ENCODE assay signal across 21 cellular contexts in genomic region chr16:14511798-14512131, GRCh38.
DNase-seq lines count a peak whose midpoint lies in the region; ATAC-seq, FAIRE-seq and TF ChIP-seq lines count a peak whose summit lies in the region.
"Had no signal": no experiment of that assay in that cellular context is flagged by ENCODE, and none has a peak within 500 bp of the region (broad histone marks: within the 10 kb centered on the region; RNA-seq: fewer than 3 reads in every experiment).

No MANE protein-coding gene starts in this region.

- H3K36me3 Mint-ChIP-seq in HFFc6 (ENCODE audit: low read depth) = peaks cover 4% of the 10 kb centered on the region; the same call in 1 of the 2 replicates

- WGBS in right cardiac atrium = 99% methylated on average over 1 of the region's 1 CpG

- H3K4me3 ChIP-seq in brain microvascular endothelial cell (ENCODE audit: low read depth, low read length) (no peak overlapping the region), keratinocyte (ENCODE audit: control insufficient read depth in 2 of 3, extremely low read depth in 1 of 3, insufficient read depth in 2 of 3, low read depth in 1 of 3, low read length in 3 of 3) (peak overlapping the region in 1 of 3 experiments; percentile 8), right cardiac atrium (ENCODE audit: low read length) (no peak overlapping the region)
- H3K4me3 ChIP-seq: HAP-1, lung, ovary, right atrium auricular region, upper lobe of right lung had no signal

- no peak for ATAC-seq in GM21737 (IDR thresholded peaks at IDR 0.05; ENCODE audit: unreplicated experiment)
- no peak for ATAC-seq in HG02759 (IDR thresholded peaks at IDR 0.05; ENCODE audit: unreplicated experiment)
- no peak for ATAC-seq in right cardiac atrium
- ATAC-seq: stimulated activated effector memory CD8-positive, alpha-beta T cell treated with anti-CD3 and anti-CD28 coated beads, Interleukin-12 subunit alpha, Interleukin-12 subunit beta, amount 100 ng/mL, for 72 hours; upper lobe of right lung had no signal

- no peaks in the 10 kb centered on the region for H3K27me3 Mint-ChIP-seq in HFFc6 (ENCODE audit: insufficient read depth)
- H3K27me3 Mint-ChIP-seq: CD4-positive, alpha-beta T cell had no signal

- peak overlapping the region; percentile 19 for H3K9ac ChIP-seq in keratinocyte (ENCODE audit: control insufficient read depth, extremely low read depth, insufficient read depth, low read length)

- H3K27ac ChIP-seq in brain microvascular endothelial cell = peak overlapping the region; percentile 88
- peak overlapping the region; percentile 95 for H3K27ac ChIP-seq in keratinocyte (ENCODE audit: control insufficient read depth, insufficient read depth, low read length)
- H3K27ac ChIP-seq in right cardiac atrium (ENCODE audit: low read length) = no peak overlapping the region
- H3K27ac ChIP-seq: right atrium auricular region, upper lobe of right lung had no signal

- DNase-seq in HFFc6 = no peak
- no peak for DNase-seq in brain microvascular endothelial cell
- DNase-seq in keratinocyte (ENCODE audit: low read depth, low spot score) = no peak
- no peak for DNase-seq in NCI-H1694 (lab: John Stamatoyannopoulos, UW)
- DNase-seq in right cardiac atrium = no peak
- DNase-seq: activated CD4-positive, alpha-beta T cell treated with anti-CD3 and anti-CD28 coated beads for 4 hours; activated gamma-delta T cell; CD4-positive, alpha-beta T cell; NCI-H146; nephron progenitor cell; ovary; Right ventricle myocardium superior; stimulated activated CD4-positive, alpha-beta T cell treated with anti-CD3 and anti-CD28 coated beads, Interleukin-4, amount 100 ng/mL, for 24 hours; substantia nigra; upper lobe of right lung had no signal

- H3K9me1 ChIP-seq in keratinocyte (ENCODE audit: control insufficient read depth, extremely low read depth, insufficient read depth, low read length) = no peaks in the 10 kb centered on the region

- in situ Hi-C loops in brain microvascular endothelial cell (cut with HindIII; ENCODE audit: low pct_ligation_motif_present, low sequenced_read_pairs) = loop anchor here (25.0 kb wide), 1 partner anchor 574 kb away; no protein-coding TSS in a partner anchor

- intact Hi-C loops in right cardiac atrium (cut with DNase I) = no loop called here

- H3K79me2 ChIP-seq in keratinocyte (ENCODE audit: control insufficient read depth, insufficient read depth, low read length) = peaks cover 5% of the 10 kb centered on the region

- no peaks in the 10 kb centered on the region for H4K20me1 ChIP-seq in keratinocyte (ENCODE audit: control insufficient read depth, extremely low read depth, insufficient read depth, low read length)

- H3K4me1 Mint-ChIP-seq in HFFc6 (ENCODE audit: low read depth) = peaks cover 38% of the 10 kb centered on the region
- H3K4me1 Mint-ChIP-seq: nephron progenitor cell; stimulated activated effector memory CD8-positive, alpha-beta T cell treated with anti-CD3 and anti-CD28 coated beads, Interleukin-12 subunit alpha, Interleukin-12 subunit beta, amount 100 ng/mL, for 72 hours had no signal

- peak overlapping the region; percentile 90 for H3K4me2 ChIP-seq in keratinocyte (ENCODE audit: control insufficient read depth, extremely low read depth, insufficient read depth, low read depth, low read length)

- TF ChIP-seq CTCF in HFFc6 (IDR thresholded peaks at IDR 0.05) (no peak), brain microvascular endothelial cell (IDR thresholded peaks at IDR 0.05; ENCODE audit: low read depth, low read length, missing control alignments) (no peak), keratinocyte (optimal IDR thresholded peaks at IDR 0.05 in 1 of 3, IDR thresholded peaks at IDR 0.05 in 1 of 3, conservative IDR thresholded peaks at IDR 0.05 in 1 of 3; ENCODE audit: extremely low read depth in 1 of 3, insufficient read depth in 2 of 3, low read length in 3 of 3) (no peak)

- no peaks in the 10 kb centered on the region for H3K27me3 ChIP-seq in brain microvascular endothelial cell (replicated peaks)
- no peaks in the 10 kb centered on the region for H3K27me3 ChIP-seq in keratinocyte (ENCODE audit: control insufficient read depth, extremely low read depth, insufficient read depth, low read length)
- H3K27me3 ChIP-seq in right cardiac atrium (ENCODE audit: control insufficient read depth, insufficient read depth) = no peaks in the 10 kb centered on the region
- H3K27me3 ChIP-seq: ovary, right atrium auricular region, upper lobe of right lung had no signal

- H3K9me3 Mint-ChIP-seq in HFFc6 = no peaks in the 10 kb centered on the region
- H3K9me3 Mint-ChIP-seq: CD4-positive, alpha-beta T cell; nephron progenitor cell; stimulated activated effector memory CD8-positive, alpha-beta T cell treated with anti-CD3 and anti-CD28 coated beads, Interleukin-12 subunit alpha, Interleukin-12 subunit beta, amount 100 ng/mL, for 72 hours had no signal

- dilution Hi-C loops in keratinocyte (cut with MboI; ENCODE audit: extremely low pct_ligation_motif_present, low sequenced_read_pairs) = no loop called here

- peak overlapping the region; percentile 69 for H3K27ac Mint-ChIP-seq in HFFc6
- H3K27ac Mint-ChIP-seq: CD4-positive, alpha-beta T cell; nephron progenitor cell had no signal

- no peaks in the 10 kb centered on the region for H3K36me3 ChIP-seq in brain microvascular endothelial cell (replicated peaks)
- H3K36me3 ChIP-seq in keratinocyte (ENCODE audit: control insufficient read depth in 2 of 2, extremely low read depth in 1 of 2, insufficient read depth in 2 of 2, low read length in 2 of 2) = no peaks in the 10 kb centered on the region
- H3K36me3 ChIP-seq: HAP-1, ovary, right atrium auricular region, upper lobe of right lung had no signal

- no peak for FAIRE-seq in keratinocyte (lab: Jason Lieb, UNC)

- H3K4me1 ChIP-seq in keratinocyte (ENCODE audit: control insufficient read depth, extremely low read depth, insufficient read depth, low read length) = peaks cover 33% of the 10 kb centered on the region
- no peaks in the 10 kb centered on the region for H3K4me1 ChIP-seq in right cardiac atrium (ENCODE audit: control insufficient read depth, insufficient read depth, low read length)

- H2AFZ ChIP-seq in keratinocyte (ENCODE audit: control insufficient read depth, low read length) = no peak overlapping the region

- H3K9me3 ChIP-seq in keratinocyte (ENCODE audit: control insufficient read depth, low read depth, low read length) (no peaks in the 10 kb centered on the region), right cardiac atrium (ENCODE audit: control insufficient read depth, low read length) (no peaks in the 10 kb centered on the region)
- H3K9me3 ChIP-seq: HAP-1, ovary, right atrium auricular region, upper lobe of right lung had no signal

- peak overlapping the region; percentile 37 for H3K4me3 Mint-ChIP-seq in HFFc6
- H3K4me3 Mint-ChIP-seq: CD4-positive, alpha-beta T cell; nephron progenitor cell; stimulated activated effector memory CD8-positive, alpha-beta T cell treated with anti-CD3 and anti-CD28 coated beads, Interleukin-12 subunit alpha, Interleukin-12 subunit beta, amount 100 ng/mL, for 72 hours had no signal
